Comparison of ENCODE assay signal across 9 cellular contexts in the genomic region with DNA sequence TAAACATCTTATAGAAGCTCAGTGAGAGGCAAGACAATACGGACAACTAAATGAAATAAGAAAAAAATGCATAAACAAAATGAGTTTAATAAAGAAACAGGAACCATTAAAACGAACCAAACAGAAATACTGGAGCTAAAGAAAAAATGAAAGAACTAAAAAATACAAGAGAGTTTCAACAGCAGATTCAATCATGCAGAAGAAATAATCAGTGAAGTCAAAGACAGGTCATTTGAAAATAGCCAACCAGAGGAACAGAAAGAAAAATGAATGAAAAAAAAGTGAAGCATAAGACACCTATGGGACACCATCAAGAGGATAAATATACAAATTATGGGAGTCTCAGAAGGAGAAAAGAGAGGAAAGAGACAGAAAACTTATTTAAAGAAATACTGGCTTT. TPM values are rescaled to one million over a fixed set of nuclear protein-coding genes. Genes with fewer than 3 reads are reported as not detected.
"Had no signal": no experiment of that assay in that cellular context is flagged by ENCODE, and none has a peak within 500 bp of the region (broad histone marks: within the 10 kb centered on the region; RNA-seq: fewer than 3 reads in every experiment).

No MANE protein-coding gene starts in this region.

- H3K4me3 ChIP-seq: GM12878 had no signal

- DNase-seq: GDM1, GF-D8 had no signal

- ATAC-seq: GM12878 had no signal

- FAIRE-seq: G401.6, GM12878, GM12891, GM12892, GM18507, GM19239 had no signal

RNA-seq across cellular contexts. Expression of a gene that starts 42.5 kb away (rescaled TPM):
- total RNA-seq: G401, GM12878 had no signal
- polyA plus RNA-seq: GM12878 had no signal
